ENCODE assay signal across 11 cellular contexts in the genomic region with DNA sequence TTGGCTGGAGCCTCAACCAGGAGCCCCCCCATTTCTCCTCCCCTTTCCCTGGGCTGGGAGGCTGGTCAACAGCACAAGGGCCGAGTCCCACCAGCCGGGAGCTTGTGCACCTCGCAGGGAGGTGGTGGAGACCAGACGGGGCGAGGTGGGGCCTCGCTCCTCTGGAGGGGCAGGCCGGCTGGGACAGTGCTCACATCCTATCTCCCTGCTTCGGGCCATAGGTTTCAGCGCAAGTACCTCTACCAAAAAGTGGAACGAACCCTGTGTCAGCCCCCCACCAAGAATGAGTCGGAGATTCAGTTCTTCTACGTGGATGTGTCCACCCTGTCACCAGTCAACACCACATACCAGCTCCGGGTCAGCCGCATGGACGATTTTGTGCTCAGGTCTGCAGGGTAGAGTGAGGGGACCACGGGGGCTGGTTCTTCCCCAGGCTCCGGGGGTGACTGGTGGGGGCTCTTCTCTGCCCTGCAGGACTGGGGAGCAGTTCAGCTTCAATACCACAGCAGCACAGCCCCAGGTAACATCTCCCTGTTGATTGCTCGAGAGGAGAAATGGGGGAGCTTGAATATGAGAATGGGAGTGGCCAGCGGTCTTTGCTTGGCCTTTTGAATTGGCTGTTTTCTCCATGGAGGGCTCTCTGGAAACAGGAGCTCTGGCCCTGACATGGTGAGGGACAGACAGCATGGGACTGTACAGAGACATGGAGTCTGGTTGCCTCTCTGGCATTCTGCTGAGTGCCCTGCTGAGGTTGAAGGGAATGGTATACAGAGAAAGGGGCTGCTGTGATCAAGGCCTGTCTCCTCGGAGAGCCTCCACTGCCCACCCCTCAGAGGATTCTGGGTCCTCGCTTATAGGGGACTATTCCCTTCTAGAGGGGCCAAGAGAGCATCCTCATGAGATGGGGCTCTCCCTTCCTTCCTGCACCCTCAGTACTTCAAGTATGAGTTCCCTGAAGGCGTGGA. TPM values are rescaled to one million over a fixed set of nuclear protein-coding genes. Genes with fewer than 3 reads are reported as not detected.
DNase-seq lines count a peak whose midpoint lies in the region; ATAC-seq and TF ChIP-seq lines count a peak whose summit lies in the region.
"Had no signal": no experiment of that assay in that cellular context is flagged by ENCODE, and none has a peak within 500 bp of the region (broad histone marks: within the 10 kb centered on the region; RNA-seq: fewer than 3 reads in every experiment).

No MANE protein-coding gene starts in this region.

- H3K4me3 ChIP-seq in mucosa of stomach (ENCODE audit: low read length) = no peak overlapping the region
- H3K4me3 ChIP-seq: left lung had no signal

- H3K36me3 ChIP-seq in mucosa of stomach (ENCODE audit: control insufficient read depth, insufficient read depth, low read length) = peaks cover 7% of the 10 kb centered on the region

- H3K27ac Mint-ChIP-seq in natural killer cell (no peak overlapping the region), activated B cell treated with CpG ODN at 0.5 μM for 24 hours (peak overlapping the region; percentile 24)
- H3K27ac Mint-ChIP-seq in natural killer cell treated with Interleukin-12 subunit alpha and Interleukin-12 subunit beta and Interleukin-15 and Interleukin-18, amount 100 ng/mL, for 72 hours = no peak overlapping the region

- H3K27me3 Mint-ChIP-seq in natural killer cell (ENCODE audit: low read depth in 2 of 2) (no peaks in the 10 kb centered on the region), activated B cell treated with CpG ODN at 0.5 μM for 24 hours (no peaks in the 10 kb centered on the region)
- H3K27me3 Mint-ChIP-seq in natural killer cell treated with Interleukin-12 subunit alpha and Interleukin-12 subunit beta and Interleukin-15 and Interleukin-18, amount 100 ng/mL, for 72 hours = no peaks in the 10 kb centered on the region
- H3K27me3 Mint-ChIP-seq: stimulated activated naive CD8-positive, alpha-beta T cell treated with anti-CD3 and anti-CD28 coated beads, Interleukin-15, amount 100 ng/mL, for 72 hours had no signal

- no peaks in the 10 kb centered on the region for H3K9me3 Mint-ChIP-seq in natural killer cell
- H3K9me3 Mint-ChIP-seq in natural killer cell treated with Interleukin-12 subunit alpha and Interleukin-12 subunit beta and Interleukin-15 and Interleukin-18, amount 100 ng/mL, for 72 hours = no peaks in the 10 kb centered on the region
- no peaks in the 10 kb centered on the region for H3K9me3 Mint-ChIP-seq in activated B cell treated with CpG ODN at 0.5 μM for 24 hours
- H3K9me3 Mint-ChIP-seq: activated T-helper 2 cell treated with anti-CD3 and anti-CD28 coated beads, Interferon-gamma antibody, Interleukin-2, Interleukin-4, amounts not matched to agents 10 μg/mL and 5 μg/mL and 100 μg/mL, durations not matched to agents 14 hours and 24 hours and 36 hours; stimulated activated naive CD8-positive, alpha-beta T cell treated with anti-CD3 and anti-CD28 coated beads, Interleukin-15, amount 100 ng/mL, for 72 hours had no signal

- POLR2A ChIA-PET in activated B cell treated with CpG ODN at 0.5 μM for 24 hours (lab: Charles Lee) = interaction anchor here (0.6 to 5.7 kb wide), 7 partner anchors 12 to 49 kb away, joined by 3 to 89 read pairs (median 4); a partner anchor contains a TSS

- H3K9ac ChIP-seq in mucosa of stomach (ENCODE audit: low read length) = peak overlapping the region; percentile 22

- H3K4me3 Mint-ChIP-seq in natural killer cell (no peak overlapping the region), activated B cell treated with CpG ODN at 0.5 μM for 24 hours (no peak overlapping the region)
- no peak overlapping the region for H3K4me3 Mint-ChIP-seq in natural killer cell treated with Interleukin-12 subunit alpha and Interleukin-12 subunit beta and Interleukin-15 and Interleukin-18, amount 100 ng/mL, for 72 hours

- peaks cover 70% of the 10 kb centered on the region for H3K4me1 ChIP-seq in mucosa of stomach (ENCODE audit: control insufficient read depth, insufficient read depth, low read length)

- no peaks in the 10 kb centered on the region for H3K36me3 Mint-ChIP-seq in natural killer cell
- H3K36me3 Mint-ChIP-seq in natural killer cell treated with Interleukin-12 subunit alpha and Interleukin-12 subunit beta and Interleukin-15 and Interleukin-18, amount 100 ng/mL, for 72 hours = no peaks in the 10 kb centered on the region
- peaks cover 42% of the 10 kb centered on the region for H3K36me3 Mint-ChIP-seq in activated B cell treated with CpG ODN at 0.5 μM for 24 hours (ENCODE audit: low read depth)

- TF ChIP-seq CTCF in natural killer cell (IDR thresholded peaks at IDR 0.05) (no peak), activated B cell treated with CpG ODN at 0.5 μM for 24 hours (IDR thresholded peaks at IDR 0.05) (no peak), GM20000 (IDR thresholded peaks at IDR 0.05; ENCODE audit: extremely low read depth, missing control alignments) (no peak)

- CTCF ChIA-PET in activated B cell treated with CpG ODN at 0.5 μM for 24 hours (lab: Charles Lee) = interaction anchor here (0.9 to 7.4 kb wide), 6 partner anchors 8 to 47 kb away, joined by 3 to 119 read pairs (median 5); a partner anchor contains a TSS

- H3K4me1 Mint-ChIP-seq in natural killer cell (peaks cover 26 to 31% of the 10 kb centered on the region in 2 donors), activated B cell treated with CpG ODN at 0.5 μM for 24 hours (peaks cover 63% of the 10 kb centered on the region)
- H3K4me1 Mint-ChIP-seq in natural killer cell treated with Interleukin-12 subunit alpha and Interleukin-12 subunit beta and Interleukin-15 and Interleukin-18, amount 100 ng/mL, for 72 hours (ENCODE audit: low read depth in 2 of 2) = peaks cover 27 to 28% of the 10 kb centered on the region in 2 donors

- ATAC-seq in natural killer cell (no peak), activated B cell treated with CpG ODN at 0.5 μM for 24 hours (ENCODE audit: low read depth) (no peak)
- ATAC-seq in natural killer cell treated with Interleukin-12 subunit alpha and Interleukin-12 subunit beta and Interleukin-15 and Interleukin-18, amount 100 ng/mL, for 72 hours = no peak
- no peak for ATAC-seq in activated CD4-positive, CD25-positive, alpha-beta regulatory T cell treated with anti-CD3 and anti-CD28 coated beads, Interleukin-2, amount 50 U/mL, for 24 hours

- no peaks in the 10 kb centered on the region for H3K9me3 ChIP-seq in mucosa of stomach (ENCODE audit: control insufficient read depth, low read length)
- H3K9me3 ChIP-seq: left lung had no signal

- no peaks in the 10 kb centered on the region for H3K27me3 ChIP-seq in mucosa of stomach (ENCODE audit: control insufficient read depth, insufficient read depth, low read length)
- H3K27me3 ChIP-seq: left lung had no signal

- intact Hi-C loops in natural killer cell (cut with micrococcal nuclease) = no loop called here
- intact Hi-C loops in activated B cell treated with CpG ODN at 0.5 μM for 24 hours (cut with micrococcal nuclease) = loop anchor here (1.0 kb wide), 1 partner anchor 44 kb away; no protein-coding TSS in a partner anchor

- peak; percentile 7 for DNase-seq in natural killer cell
- no peak for DNase-seq in natural killer cell treated with Interleukin-12 subunit alpha and Interleukin-12 subunit beta and Interleukin-15 and Interleukin-18, amount 100 ng/mL, for 72 hours (ENCODE audit: low spot score)
- no peak for DNase-seq in activated B cell treated with CpG ODN at 0.5 μM for 24 hours
- DNase-seq in GM20000 (ENCODE audit: low spot score) = no peak
- no peak for DNase-seq in NCI-H524 treated with DMSO at 0.1 percent for 48 hours (lab: John Stamatoyannopoulos, UW)
- DNase-seq in SKM-1 treated with dmso at 0.1 percent for 144 hours (lab: John Stamatoyannopoulos, UW; ENCODE audit: unreplicated experiment) = no peak

RNA-seq across cellular contexts. Expression of a gene that starts 3.3 kb away (rescaled TPM):
- total RNA-seq in natural killer cell (100 to 1,000 TPM in 1 of 3 donors, 10 to 100 TPM in 2; 80.0 to 111 (median 82.0) TPM), activated B cell treated with CpG ODN at 0.5 μM for 24 hours (96.7 and 115 TPM in 2 replicates)
- 10 to 100 TPM; 23.1 to 30.3 TPM for total RNA-seq in natural killer cell treated with Interleukin-12 subunit alpha and Interleukin-12 subunit beta and Interleukin-15 and Interleukin-18, amount 100 ng/mL, for 72 hours

RNA-seq across cellular contexts. Expression of a gene that starts 17.3 kb away (rescaled TPM):
- total RNA-seq in natural killer cell (10 to 100 TPM in 1 of 3 donors, 1 to 10 TPM in 2; 8.2 to 18.0 (median 8.3) TPM), activated B cell treated with CpG ODN at 0.5 μM for 24 hours (14.2 and 17.9 TPM in 2 replicates)
- total RNA-seq in natural killer cell treated with Interleukin-12 subunit alpha and Interleukin-12 subunit beta and Interleukin-15 and Interleukin-18, amount 100 ng/mL, for 72 hours = 1 to 10 TPM; 4.8 to 7.4 TPM

RNA-seq across cellular contexts. Expression of a gene that starts 37.8 kb away (rescaled TPM):
- total RNA-seq in natural killer cell = 10 to 100 TPM; 46.1 to 71.0 (median 58.8) TPM
- total RNA-seq in natural killer cell treated with Interleukin-12 subunit alpha and Interleukin-12 subunit beta and Interleukin-15 and Interleukin-18, amount 100 ng/mL, for 72 hours = 10 to 100 TPM; 60.6 to 76.7 TPM
- total RNA-seq in activated B cell treated with CpG ODN at 0.5 μM for 24 hours = 71.3 and 78.7 TPM in 2 replicates

RNA-seq across cellular contexts. Expression of a gene that starts 50.0 kb away (rescaled TPM):
- total RNA-seq in natural killer cell (100 to 1,000 TPM; 397 to 471 (median 441) TPM), activated B cell treated with CpG ODN at 0.5 μM for 24 hours (274 and 341 TPM in 2 replicates)
- 100 to 1,000 TPM; 140 to 206 TPM for total RNA-seq in natural killer cell treated with Interleukin-12 subunit alpha and Interleukin-12 subunit beta and Interleukin-15 and Interleukin-18, amount 100 ng/mL, for 72 hours

RNA-seq across cellular contexts. Expression of a gene that starts 50.6 kb away (rescaled TPM):
- total RNA-seq in natural killer cell (10 to 100 TPM; 13.7 to 20.7 (median 17.3) TPM), activated B cell treated with CpG ODN at 0.5 μM for 24 hours (18.7 and 22.3 TPM in 2 replicates)
- total RNA-seq in natural killer cell treated with Interleukin-12 subunit alpha and Interleukin-12 subunit beta and Interleukin-15 and Interleukin-18, amount 100 ng/mL, for 72 hours = 10 to 100 TPM; 18.9 to 21.6 TPM
